24 cellular contexts compared by ENCODE assay signal in genomic region chr5:139222346-139222745, GRCh38. TPM values are rescaled to one million over a fixed set of nuclear protein-coding genes. Genes with fewer than 3 reads are reported as not detected.
A peak's percentile ranks its signal among the peaks of the same experiment; 100 is the strongest.
DNase-seq lines count a peak whose midpoint lies in the region; ATAC-seq and TF ChIP-seq lines count a peak whose summit lies in the region.
"Had no signal": no experiment of that assay in that cellular context is flagged by ENCODE, and none has a peak within 500 bp of the region (broad histone marks: within the 10 kb centered on the region; RNA-seq: fewer than 3 reads in every experiment).

No MANE protein-coding gene starts in this region.

- H3K9me3 ChIP-seq in A673 (ENCODE audit: low read depth, low read length, poor library complexity, severe bottlenecking): no peaks in the 10 kb centered on the region
- H3K9me3 ChIP-seq: esophagus squamous epithelium, gastroesophageal sphincter, tibial nerve had no signal

- no peaks in the 10 kb centered on the region for H3K36me3 ChIP-seq in A673 (ENCODE audit: insufficient read depth, low read length, poor library complexity, severe bottlenecking)
- H3K36me3 ChIP-seq: esophagus squamous epithelium, gastroesophageal sphincter, tibial nerve had no signal

- H3K27me3 Mint-ChIP-seq in progenitor cell of endocrine pancreas: no peaks in the 10 kb centered on the region

- H3K27ac ChIP-seq in A673 (ENCODE audit: low read depth, low read length, poor library complexity, severe bottlenecking): no peak overlapping the region
- H3K27ac ChIP-seq: esophagus squamous epithelium, gastroesophageal sphincter, tibial nerve had no signal

- BruUV-seq in A673 (replicated peaks; lab: Mats Ljungman, UMichigan): no TSS peak

- intact Hi-C loops in A673 (cut with micrococcal nuclease; ENCODE audit: unreplicated experiment): no loop called here

- POLR2A ChIA-PET in A673 (lab: Charles Lee; ENCODE audit: low non-redundant PET): no interaction called here

- peaks cover 2% of the 10 kb centered on the region for H3K9me3 Mint-ChIP-seq in progenitor cell of endocrine pancreas (ENCODE audit: low read depth)
- H3K9me3 Mint-ChIP-seq: activated naive CD8-positive, alpha-beta T cell treated with anti-CD3 and anti-CD28 coated beads, Interleukin-2, amount 50 U/mL, for 24 hours; effector memory CD8-positive, alpha-beta T cell; stimulated activated naive CD8-positive, alpha-beta T cell treated with anti-CD3 and anti-CD28 coated beads, Interleukin-15, Interleukin-2, amounts not matched to agents 100 ng/mL and 50 ng/mL, for 24 hours had no signal

- no peaks in the 10 kb centered on the region for H3K27me3 ChIP-seq in A673 (replicated peaks; ENCODE audit: insufficient read depth, low read depth, low read length, poor library complexity)
- H3K27me3 ChIP-seq: esophagus squamous epithelium, gastroesophageal sphincter, tibial nerve had no signal

- no peak for TF ChIP-seq CTCF in A673 (conservative IDR thresholded peaks at IDR 0.05; ENCODE audit: low read depth, low read length)
- TF ChIP-seq CTCF in progenitor cell of endocrine pancreas (IDR thresholded peaks at IDR 0.05; ENCODE audit: unreplicated experiment): no peak

- no peak overlapping the region for H3K4me3 ChIP-seq in A673 (ENCODE audit: low read depth, low read length, poor library complexity, severe bottlenecking)
- H3K4me3 ChIP-seq: esophagus squamous epithelium, gastroesophageal sphincter, lung, tibial nerve had no signal

- no peaks in the 10 kb centered on the region for H3K4me1 Mint-ChIP-seq in progenitor cell of endocrine pancreas (ENCODE audit: low read depth)
- H3K4me1 Mint-ChIP-seq: activated naive CD8-positive, alpha-beta T cell treated with anti-CD3 and anti-CD28 coated beads, Interleukin-2, amount 50 U/mL, for 24 hours had no signal

- CTCF ChIA-PET in A673 (lab: Charles Lee): no interaction called here

- no peak for ATAC-seq in HG03565 (IDR thresholded peaks at IDR 0.05; ENCODE audit: unreplicated experiment)
- ATAC-seq: activated naive CD8-positive, alpha-beta T cell treated with anti-CD3 and anti-CD28 coated beads, Interleukin-2, amount 50 U/mL, for 24 hours; CD8-positive, alpha-beta T cell; effector memory CD8-positive, alpha-beta T cell; gastroesophageal sphincter had no signal

- H3K36me3 Mint-ChIP-seq in progenitor cell of endocrine pancreas (ENCODE audit: insufficient read depth): no peaks in the 10 kb centered on the region
- H3K36me3 Mint-ChIP-seq: activated CD4-positive, alpha-beta memory T cell treated with anti-CD3 and anti-CD28 coated beads for 36 hours; CD8-positive, alpha-beta T cell had no signal

- no peak overlapping the region for H3K27ac Mint-ChIP-seq in progenitor cell of endocrine pancreas
- H3K27ac Mint-ChIP-seq: activated CD4-positive, alpha-beta memory T cell treated with anti-CD3 and anti-CD28 coated beads for 36 hours; activated naive CD8-positive, alpha-beta T cell treated with anti-CD3 and anti-CD28 coated beads, Interleukin-2, amount 50 U/mL, for 24 hours; CD8-positive, alpha-beta T cell; effector memory CD8-positive, alpha-beta T cell; stimulated activated naive CD8-positive, alpha-beta T cell treated with anti-CD3 and anti-CD28 coated beads, Interleukin-15, Interleukin-2, amounts not matched to agents 100 ng/mL and 50 ng/mL, for 24 hours had no signal

- no peak overlapping the region for H3K4me3 Mint-ChIP-seq in progenitor cell of endocrine pancreas (ENCODE audit: low read depth)
- H3K4me3 Mint-ChIP-seq: activated CD4-positive, alpha-beta memory T cell treated with anti-CD3 and anti-CD28 coated beads for 36 hours; activated naive CD8-positive, alpha-beta T cell treated with anti-CD3 and anti-CD28 coated beads, Interleukin-2, amount 50 U/mL, for 24 hours; CD8-positive, alpha-beta T cell; effector memory CD8-positive, alpha-beta T cell; stimulated activated naive CD8-positive, alpha-beta T cell treated with anti-CD3 and anti-CD28 coated beads, Interleukin-15, Interleukin-2, amounts not matched to agents 100 ng/mL and 50 ng/mL, for 24 hours had no signal

- DNase-seq in A673 (ENCODE audit: low spot score) (peak; percentile 23), COR-L47 (lab: John Stamatoyannopoulos, UW) (peak; percentile 65), NCI-H510A (lab: John Stamatoyannopoulos, UW) (peak; percentile 42), dermis blood vessel endothelial cell (peak; percentile 30), progenitor cell of endocrine pancreas (ENCODE audit: low spot score, unreplicated experiment) (no peak), GF-D8 (lab: John Stamatoyannopoulos, UW) (no peak)
- DNase-seq in stimulated activated CD4-positive, alpha-beta T cell treated with anti-CD3 and anti-CD28 coated beads, Interleukin-1b, Interleukin-23, amount 100 ng/mL, for 48 hours: no peak
- DNase-seq: activated CD4-positive, alpha-beta memory T cell treated with anti-CD3 and anti-CD28 coated beads for 36 hours; activated effector memory CD4-positive, alpha-beta T cell treated with anti-CD3 and anti-CD28 coated beads, Interleukin-2, amount 50 U/mL, for 16 hours; activated naive CD8-positive, alpha-beta T cell treated with anti-CD3 and anti-CD28 coated beads, Interleukin-2, amount 50 U/mL, for 24 hours; CD8-positive, alpha-beta T cell; effector memory CD8-positive, alpha-beta T cell; esophagus squamous epithelium; islet precursor cell; Kasumi-1; NCI-H1092 treated with DMSO at 0.1 percent for 48 hours; NCI-H2227 treated with DMSO at 0.1 percent for 48 hours; stimulated activated CD4-positive, alpha-beta T cell treated with anti-CD3 and anti-CD28 coated beads, Interleukin-4, amount 100 ng/mL, for 4 hours; T1000 had no signal

- H3K4me1 ChIP-seq in A673 (ENCODE audit: insufficient read depth, low read length, poor library complexity, severe bottlenecking): peaks cover 3% of the 10 kb centered on the region
- H3K4me1 ChIP-seq: gastroesophageal sphincter, tibial nerve had no signal

RNA-seq across cellular contexts. Expression of gene SIL1, which starts 24.2 kb away (rescaled TPM):
- total RNA-seq in A673 (2021) (18.7 and 22.0 TPM in 2 replicates), dermis blood vessel endothelial cell (50.3 and 58.0 TPM in 2 replicates), progenitor cell of endocrine pancreas (26.0 and 26.7 TPM in 2 replicates)

Comparison
In these comparisons a context has a peak if more than half of its experiments do, and no peak if none do; other contexts are left out.
1. DNase-seq: peak in A673 (single experiment), COR-L47 (single experiment), NCI-H510A (single experiment) and dermis blood vessel endothelial cell (single experiment); none in progenitor cell of endocrine pancreas (single experiment), GF-D8 (single experiment) and stimulated activated CD4-positive, alpha-beta T cell treated with anti-CD3 and anti-CD28 coated beads, Interleukin-1b, Interleukin-23, amount 100 ng/mL, for 48 hours (single experiment).